22 cellular contexts compared by ENCODE assay signal in genomic region chr5:6264394-6264793, GRCh38.
"Had no signal": no experiment of that assay in that cellular context is flagged by ENCODE, and none has a peak within 500 bp of the region (broad histone marks: within the 10 kb centered on the region; RNA-seq: fewer than 3 reads in every experiment).

No MANE protein-coding gene starts in this region.

- H3K27me3 ChIP-seq: brain microvascular endothelial cell, cardiac muscle cell had no signal

- FAIRE-seq: colon, RCC 7860 had no signal

- H3K4me3 ChIP-seq: cardiac muscle cell had no signal

- ATAC-seq: activated T-cell treated with anti-CD3 and anti-CD28 coated beads, Interleukin-2, amount 50 U/mL, for 4 hours; activated T-helper 17 cell treated with anti-CD3 and anti-CD28 coated beads, Interleukin-2, amount 50 U/mL, for 72 hours had no signal

- H3K9me3 Mint-ChIP-seq: activated naive CD4-positive, alpha-beta T cell treated with anti-CD3 and anti-CD28 coated beads, Interleukin-2, amount 10 ng/mL, durations not matched to agents 7 days and 5 days; activated T-cell treated with anti-CD3 and anti-CD28 coated beads, Interleukin-2, amount 50 U/mL, for 4 hours; activated T-helper 17 cell treated with anti-CD3 and anti-CD28 coated beads, Interleukin-2, amount 50 U/mL, for 72 hours had no signal

- H3K4me3 Mint-ChIP-seq: activated CD4-positive, alpha-beta memory T cell treated with anti-CD3 and anti-CD28 coated beads for 36 hours; activated naive CD4-positive, alpha-beta T cell treated with anti-CD3 and anti-CD28 coated beads, Interleukin-2, amount 10 ng/mL, durations not matched to agents 7 days and 5 days; activated naive CD8-positive, alpha-beta T cell treated with anti-CD3 and anti-CD28 coated beads for 36 hours; activated T-cell treated with anti-CD3 and anti-CD28 coated beads, Interleukin-2, amount 50 U/mL, for 4 hours; activated T-helper 17 cell treated with anti-CD3 and anti-CD28 coated beads, Interleukin-2, amount 50 U/mL, for 72 hours; T-helper 1 cell treated with Interleukin-12 subunit alpha and Interleukin-12 subunit beta and Interleukin-4 antibody, amounts not matched to agents 30 μg/mL and 1 μg/mL, for 36 hours had no signal

- DNase-seq: activated CD4-positive, alpha-beta memory T cell treated with anti-CD3 and anti-CD28 coated beads for 36 hours; activated CD4-positive, alpha-beta T cell treated with anti-CD3 and anti-CD28 coated beads for 48 hours; activated CD4-positive, CD25-positive, alpha-beta regulatory T cell treated with anti-CD3 and anti-CD28 coated beads, Interleukin-2, amount 50 U/mL, for 72 hours; activated CD8-positive, alpha-beta memory T cell treated with anti-CD3 and anti-CD28 coated beads for 24 hours; activated gamma-delta T cell treated with Interleukin-2 at 50 U/mL for 16 hours; activated naive CD4-positive, alpha-beta T cell treated with anti-CD3 and anti-CD28 coated beads, Interleukin-2, amount 10 ng/mL, durations not matched to agents 7 days and 5 days; activated naive CD8-positive, alpha-beta T cell treated with anti-CD3 and anti-CD28 coated beads for 36 hours; activated T-cell treated with anti-CD3 and anti-CD28 coated beads, Interleukin-2, amount 50 U/mL, for 4 hours; brain microvascular endothelial cell; cerebellar nuclear complex; MM.1S; NCI-H1105 treated with DMSO at 0.1 percent for 48 hours; NCI-H2029; NCI-H2171 treated with DMSO at 0.1 percent for 48 hours; NCI-H226; NCI-H82; SHP77 treated with DMSO at 0.1 percent for 48 hours had no signal

- H3K4me1 Mint-ChIP-seq: activated naive CD4-positive, alpha-beta T cell treated with anti-CD3 and anti-CD28 coated beads, Interleukin-2, amount 10 ng/mL, durations not matched to agents 7 days and 5 days; activated T-helper 17 cell treated with anti-CD3 and anti-CD28 coated beads, Interleukin-2, amount 50 U/mL, for 72 hours had no signal

- H3K27ac ChIP-seq: brain microvascular endothelial cell, cardiac muscle cell had no signal

- H3K36me3 ChIP-seq: brain microvascular endothelial cell, cardiac muscle cell had no signal

- H3K27ac Mint-ChIP-seq: activated CD4-positive, alpha-beta memory T cell treated with anti-CD3 and anti-CD28 coated beads for 36 hours; activated naive CD4-positive, alpha-beta T cell treated with anti-CD3 and anti-CD28 coated beads, Interleukin-2, amount 10 ng/mL, durations not matched to agents 7 days and 5 days; activated naive CD8-positive, alpha-beta T cell treated with anti-CD3 and anti-CD28 coated beads for 36 hours; activated T-helper 17 cell treated with anti-CD3 and anti-CD28 coated beads, Interleukin-2, amount 50 U/mL, for 72 hours; T-helper 1 cell treated with Interleukin-12 subunit alpha and Interleukin-12 subunit beta and Interleukin-4 antibody, amounts not matched to agents 30 μg/mL and 1 μg/mL, for 36 hours had no signal

- H3K36me3 Mint-ChIP-seq: activated CD4-positive, alpha-beta memory T cell treated with anti-CD3 and anti-CD28 coated beads for 36 hours; activated naive CD4-positive, alpha-beta T cell treated with anti-CD3 and anti-CD28 coated beads, Interleukin-2, amount 10 ng/mL, durations not matched to agents 7 days and 5 days had no signal
